ENCODE assay signal across 8 cellular contexts in the genomic region with DNA sequence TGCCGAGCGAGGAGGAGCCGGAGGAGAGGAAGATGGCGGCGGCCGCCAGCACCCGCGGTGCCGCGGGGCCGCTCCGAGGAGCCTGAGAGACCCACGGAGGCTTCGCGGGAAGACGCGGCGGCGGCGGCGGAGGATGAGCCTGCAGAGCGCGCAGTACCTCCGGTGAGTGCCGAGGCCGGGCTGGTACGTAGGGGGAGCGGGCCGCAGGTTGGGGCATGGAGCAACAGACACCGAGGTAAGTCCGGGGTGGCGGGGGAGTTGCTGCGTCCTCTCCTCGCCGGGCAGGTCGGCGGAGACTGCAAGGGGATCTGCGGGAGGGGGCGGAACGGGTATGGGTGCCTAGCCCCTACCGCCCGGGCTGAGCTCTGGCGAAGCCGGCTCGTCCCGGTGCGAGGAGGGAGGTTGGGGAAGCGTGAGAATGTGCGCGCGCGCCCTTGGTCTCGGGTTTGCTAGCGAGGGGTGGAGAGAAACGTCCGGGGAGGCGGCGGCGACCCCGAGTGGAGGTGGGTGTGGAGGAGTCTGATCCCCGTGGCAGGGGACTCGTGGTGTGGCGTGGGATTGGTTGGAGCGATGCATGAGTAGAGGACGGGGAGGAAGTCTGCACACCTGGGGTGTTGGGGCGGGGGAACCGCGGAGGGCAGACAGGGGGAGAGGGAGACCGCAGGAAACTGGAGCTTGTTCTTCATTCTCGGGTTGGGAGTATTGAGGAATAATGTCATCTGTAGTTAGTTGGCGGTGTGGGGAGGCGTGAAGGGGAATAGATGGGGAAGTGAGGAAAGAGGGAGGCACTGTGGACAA. TPM values are rescaled to one million over a fixed set of nuclear protein-coding genes. Genes with fewer than 3 reads are reported as not detected.
DNase-seq lines count a peak whose midpoint lies in the region; ATAC-seq and TF ChIP-seq lines count a peak whose summit lies in the region.

A gene with protein sequence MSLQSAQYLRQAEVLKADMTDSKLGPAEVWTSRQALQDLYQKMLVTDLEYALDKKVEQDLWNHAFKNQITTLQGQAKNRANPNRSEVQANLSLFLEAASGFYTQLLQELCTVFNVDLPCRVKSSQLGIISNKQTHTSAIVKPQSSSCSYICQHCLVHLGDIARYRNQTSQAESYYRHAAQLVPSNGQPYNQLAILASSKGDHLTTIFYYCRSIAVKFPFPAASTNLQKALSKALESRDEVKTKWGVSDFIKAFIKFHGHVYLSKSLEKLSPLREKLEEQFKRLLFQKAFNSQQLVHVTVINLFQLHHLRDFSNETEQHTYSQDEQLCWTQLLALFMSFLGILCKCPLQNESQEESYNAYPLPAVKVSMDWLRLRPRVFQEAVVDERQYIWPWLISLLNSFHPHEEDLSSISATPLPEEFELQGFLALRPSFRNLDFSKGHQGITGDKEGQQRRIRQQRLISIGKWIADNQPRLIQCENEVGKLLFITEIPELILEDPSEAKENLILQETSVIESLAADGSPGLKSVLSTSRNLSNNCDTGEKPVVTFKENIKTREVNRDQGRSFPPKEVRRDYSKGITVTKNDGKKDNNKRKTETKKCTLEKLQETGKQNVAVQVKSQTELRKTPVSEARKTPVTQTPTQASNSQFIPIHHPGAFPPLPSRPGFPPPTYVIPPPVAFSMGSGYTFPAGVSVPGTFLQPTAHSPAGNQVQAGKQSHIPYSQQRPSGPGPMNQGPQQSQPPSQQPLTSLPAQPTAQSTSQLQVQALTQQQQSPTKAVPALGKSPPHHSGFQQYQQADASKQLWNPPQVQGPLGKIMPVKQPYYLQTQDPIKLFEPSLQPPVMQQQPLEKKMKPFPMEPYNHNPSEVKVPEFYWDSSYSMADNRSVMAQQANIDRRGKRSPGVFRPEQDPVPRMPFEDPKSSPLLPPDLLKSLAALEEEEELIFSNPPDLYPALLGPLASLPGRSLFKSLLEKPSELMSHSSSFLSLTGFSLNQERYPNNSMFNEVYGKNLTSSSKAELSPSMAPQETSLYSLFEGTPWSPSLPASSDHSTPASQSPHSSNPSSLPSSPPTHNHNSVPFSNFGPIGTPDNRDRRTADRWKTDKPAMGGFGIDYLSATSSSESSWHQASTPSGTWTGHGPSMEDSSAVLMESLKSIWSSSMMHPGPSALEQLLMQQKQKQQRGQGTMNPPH (plus strand): TSS at position 12 of the 798 bp plus-strand sequence. CDS start 122 bp downstream, at position 134.

- TF ChIP-seq CTCF in RWPE2 (IDR thresholded peaks at IDR 0.05; ENCODE audit: poor library complexity, severe bottlenecking), result no peak

- DNase-seq in ACHN (peak; percentile 48), RWPE2 (ENCODE audit: low spot score) (peak; percentile 70), left ventricle myocardium superior (peak; percentile 67), renal cortical epithelial cell (ENCODE audit: low read depth) (peak; percentile 11), GM19240 (ENCODE audit: insufficient read length, low spot score) (no peak)
- peak; percentile 54 for DNase-seq in activated naive CD8-positive, alpha-beta T cell treated with anti-CD3 and anti-CD28 coated beads, Interleukin-2, amount 50 U/mL, for 24 hours

- H3K27ac Mint-ChIP-seq in activated naive CD8-positive, alpha-beta T cell treated with anti-CD3 and anti-CD28 coated beads, Interleukin-2, amount 50 U/mL, for 24 hours, result peak within 1 kb of the TSS; percentile 100

- H3K27ac ChIP-seq in RWPE2 (ENCODE audit: poor library complexity, severe bottlenecking), result peak within 1 kb of the TSS; percentile 84

- peaks cover 3% of the 10 kb centered on the region for H3K27me3 Mint-ChIP-seq in activated naive CD8-positive, alpha-beta T cell treated with anti-CD3 and anti-CD28 coated beads, Interleukin-2, amount 50 U/mL, for 24 hours

- H3K4me3 Mint-ChIP-seq in activated naive CD8-positive, alpha-beta T cell treated with anti-CD3 and anti-CD28 coated beads, Interleukin-2, amount 50 U/mL, for 24 hours, result peak within 1 kb of the TSS; percentile 88

- H3K9me3 ChIP-seq in RWPE2 (ENCODE audit: severe bottlenecking), result no peaks in the 10 kb centered on the region

- H3K4me3 ChIP-seq in RWPE2 (ENCODE audit: severe bottlenecking), result peak within 1 kb of the TSS; percentile 88

- intact Hi-C loops in left ventricle myocardium superior (cut with micrococcal nuclease), result loop anchor here (10.0 kb wide), 1 partner anchor 72 kb away; no protein-coding TSS in a partner anchor

- peak; percentile 6 for ATAC-seq in GM18861 (IDR thresholded peaks at IDR 0.05; ENCODE audit: unreplicated experiment)
- ATAC-seq in HG03139 (IDR thresholded peaks at IDR 0.05; ENCODE audit: unreplicated experiment), result peak; percentile 9
- ATAC-seq in RWPE2 (ENCODE audit: low read depth), result peak; percentile 0; the same call in 2 of the 3 replicates
- ATAC-seq in activated naive CD8-positive, alpha-beta T cell treated with anti-CD3 and anti-CD28 coated beads, Interleukin-2, amount 50 U/mL, for 24 hours, result no peak
- peak; percentile 1 for ATAC-seq in left ventricle myocardium superior

- H3K9me3 Mint-ChIP-seq in activated naive CD8-positive, alpha-beta T cell treated with anti-CD3 and anti-CD28 coated beads, Interleukin-2, amount 50 U/mL, for 24 hours, result no peaks in the 10 kb centered on the region

- H3K4me1 Mint-ChIP-seq in activated naive CD8-positive, alpha-beta T cell treated with anti-CD3 and anti-CD28 coated beads, Interleukin-2, amount 50 U/mL, for 24 hours, result peaks cover 45% of the 10 kb centered on the region

- H3K27me3 ChIP-seq in RWPE2 (ENCODE audit: insufficient read depth, poor library complexity, severe bottlenecking), result no peaks in the 10 kb centered on the region

- H3K36me3 ChIP-seq in RWPE2 (ENCODE audit: low read depth), result peaks cover 6% of the 10 kb centered on the region

- in situ Hi-C loops in ACHN (cut with HindIII; ENCODE audit: low pct_ligation_motif_present, low pct_unique_long_range_greater_than_20kb, low sequenced_read_pairs), result no loop called here

- H3K36me3 Mint-ChIP-seq in activated naive CD8-positive, alpha-beta T cell treated with anti-CD3 and anti-CD28 coated beads, Interleukin-2, amount 50 U/mL, for 24 hours (ENCODE audit: low read depth), result peaks cover 18% of the 10 kb centered on the region

- peaks cover 18% of the 10 kb centered on the region for H3K4me1 ChIP-seq in RWPE2 (ENCODE audit: insufficient read depth, poor library complexity, severe bottlenecking)

RNA-seq across cellular contexts. Expression of the gene that starts here (rescaled TPM):
- total RNA-seq in left ventricle myocardium superior (49.4 TPM), renal cortical epithelial cell (18.2 and 41.0 TPM in 2 replicates)
